In the genomic region with DNA sequence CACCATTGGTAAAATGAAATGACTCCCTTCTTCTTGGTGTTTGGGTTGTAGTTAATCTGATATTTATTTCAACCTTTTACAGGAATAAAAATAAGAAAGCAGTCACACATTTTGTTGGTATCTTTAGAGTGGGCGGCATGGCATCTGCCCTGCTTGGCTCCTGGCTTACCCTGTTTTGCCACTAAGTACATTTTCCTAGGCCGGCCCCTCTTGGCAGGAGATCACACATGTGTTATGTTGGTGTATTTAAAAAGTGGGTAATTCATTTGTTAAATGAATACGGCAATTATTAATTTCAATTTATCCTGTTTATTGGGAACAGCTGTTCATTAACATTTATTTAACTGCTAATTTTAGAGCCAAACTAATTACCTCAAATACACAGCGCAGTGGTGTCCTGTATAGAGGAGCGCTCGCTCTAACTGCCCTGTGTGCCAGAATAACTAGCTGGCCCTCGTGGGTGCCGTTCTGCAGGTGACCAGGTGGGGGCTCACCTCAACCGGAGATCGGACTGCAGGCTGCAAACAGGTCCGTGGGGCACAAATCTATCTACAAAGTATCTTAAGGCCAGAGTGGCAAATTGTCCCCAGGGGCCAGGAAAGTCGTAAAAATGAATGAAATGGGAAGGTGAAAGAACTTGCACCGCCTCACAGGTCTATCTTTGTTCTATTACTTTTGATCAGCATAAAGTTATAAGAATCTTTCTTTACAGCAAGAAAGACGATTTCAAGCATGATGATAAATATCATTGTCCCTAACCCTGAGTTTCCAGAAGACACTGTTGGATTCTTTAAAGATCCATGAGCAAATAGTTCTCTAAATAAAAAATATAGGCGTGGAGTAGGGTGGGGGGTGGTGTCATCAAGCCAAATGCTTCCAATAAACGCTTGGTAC, we compare ENCODE assay signal across 8 cellular contexts. TPM values are rescaled to one million over a fixed set of nuclear protein-coding genes. Genes with fewer than 3 reads are reported as not detected.
A peak's percentile ranks its signal among the peaks of the same experiment; 100 is the strongest.
DNase-seq lines count a peak whose midpoint lies in the region; ATAC-seq and TF ChIP-seq lines count a peak whose summit lies in the region.

No MANE protein-coding gene starts in this region.

- no peak overlapping the region for H3K14ac ChIP-seq in mesenchymal stem cell (ENCODE audit: low read length in 2 of 2)

- no peaks in the 10 kb centered on the region for H3K9me3 ChIP-seq in mesenchymal stem cell (ENCODE audit: control insufficient read depth, low read length)

- WGBS in mesenchymal stem cell: 36% methylated on average over 12 of the region's 16 CpGs

- no peak overlapping the region for H3K4me3 ChIP-seq in mesenchymal stem cell (ENCODE audit: insufficient read depth in 1 of 2, low read depth in 1 of 2, low read length in 2 of 2)

- H3K23ac ChIP-seq in mesenchymal stem cell (ENCODE audit: low read length in 2 of 2): no peak overlapping the region

- H3K36me3 ChIP-seq in mesenchymal stem cell (ENCODE audit: control insufficient read depth in 1 of 2, insufficient read depth in 2 of 2, low read depth in 1 of 2, low read length in 2 of 2): no peaks in the 10 kb centered on the region

- no peaks in the 10 kb centered on the region for H3K36me3 Mint-ChIP-seq in CD14-positive monocyte

- no peak overlapping the region for H2BK120ac ChIP-seq in mesenchymal stem cell (ENCODE audit: low read depth, low read length)

- no peak overlapping the region for H4K91ac ChIP-seq in mesenchymal stem cell (ENCODE audit: low read length)

- DNase-seq in CD14-positive monocyte (ENCODE audit: low spot score): no peak
- DNase-seq in GM19238 (ENCODE audit: insufficient read length, low spot score): peak; percentile 51
- DNase-seq in NCI-H345 (lab: John Stamatoyannopoulos, UW): peak; percentile 75
- peak; percentile 63 for DNase-seq in activated CD4-positive, alpha-beta T cell treated with anti-CD3 and anti-CD28 coated beads, Interleukin-2, amount 50 U/mL, for 1 hour
- peak; percentile 77 for DNase-seq in dermis blood vessel endothelial cell
- DNase-seq in mesenchymal stem cell: peak; percentile 48
- peak; percentile 39 to 52 for DNase-seq in stimulated activated CD8-positive, alpha-beta memory T cell treated with anti-CD3 and anti-CD28 coated beads, Interleukin-2, amount 100 ng/mL, for 48 hours (ENCODE audit: low read depth in 2 of 2)

- peaks cover 2 to 3% of the 10 kb centered on the region in 2 experiments for H3K27me3 ChIP-seq in mesenchymal stem cell (ENCODE audit: control insufficient read depth in 1 of 2, insufficient read depth in 1 of 2, low read length in 2 of 2)

- no peaks in the 10 kb centered on the region for H3K4me1 ChIP-seq in mesenchymal stem cell (ENCODE audit: control insufficient read depth, insufficient read depth, low read depth, low read length)

- peaks cover 5 to 12% (median 6%) of the 10 kb centered on the region in 3 donors for H3K27me3 Mint-ChIP-seq in CD14-positive monocyte (ENCODE audit: low read depth in 3 of 3)

- H3K27ac Mint-ChIP-seq in CD14-positive monocyte: no peak overlapping the region

- no peak overlapping the region for H2BK15ac ChIP-seq in mesenchymal stem cell (ENCODE audit: low read depth, poor library complexity, severe bottlenecking)

- ATAC-seq in HG03175 (IDR thresholded peaks at IDR 0.05; ENCODE audit: unreplicated experiment): peak; percentile 97

- H2BK5ac ChIP-seq in mesenchymal stem cell (ENCODE audit: low read depth, low read length, poor library complexity, severe bottlenecking): no peak overlapping the region

- no peak overlapping the region for H4K8ac ChIP-seq in mesenchymal stem cell (ENCODE audit: low read length)

- H3K79me1 ChIP-seq in mesenchymal stem cell (replicated peaks; ENCODE audit: low read length, poor library complexity, severe bottlenecking): no peaks in the 10 kb centered on the region

- H3K4me3 Mint-ChIP-seq in CD14-positive monocyte: no peak overlapping the region

- intact Hi-C loops in CD14-positive monocyte (cut with micrococcal nuclease): no loop called here

- no peak overlapping the region for H2BK12ac ChIP-seq in mesenchymal stem cell (ENCODE audit: low read length in 2 of 2)

- H3K18ac ChIP-seq in mesenchymal stem cell (ENCODE audit: low read depth in 1 of 2, low read length in 2 of 2): no peak overlapping the region

- H3K4me1 Mint-ChIP-seq in CD14-positive monocyte: peaks cover 2% of the 10 kb centered on the region

- H3K27ac ChIP-seq in mesenchymal stem cell (ENCODE audit: low read length, poor library complexity, severe bottlenecking): no peak overlapping the region

- no peak overlapping the region for H3K4me2 ChIP-seq in mesenchymal stem cell (ENCODE audit: low read length, poor library complexity, severe bottlenecking)

- TF ChIP-seq CTCF in CD14-positive monocyte (IDR thresholded peaks at IDR 0.05): peak; percentile 74

- no peak overlapping the region for H3K9ac ChIP-seq in mesenchymal stem cell (ENCODE audit: low read length)

- no peaks in the 10 kb centered on the region for H3K9me3 Mint-ChIP-seq in CD14-positive monocyte

- H3K4ac ChIP-seq in mesenchymal stem cell (ENCODE audit: low read depth in 1 of 2, low read length in 2 of 2): no peak overlapping the region

- no peak overlapping the region for H2AK5ac ChIP-seq in mesenchymal stem cell (ENCODE audit: low read length, severe bottlenecking)

- H2AFZ ChIP-seq in mesenchymal stem cell (ENCODE audit: low read depth, low read length): no peak overlapping the region

RNA-seq across cellular contexts. Expression of gene GPR151, which starts 26.2 kb away (rescaled TPM):
- polyA plus RNA-seq in CD14-positive monocyte: not detected
- total RNA-seq in dermis blood vessel endothelial cell: not detected in 2 replicates
- not detected for polyA plus RNA-seq in mesenchymal stem cell (2013, experiment 1 of 2)
- polyA plus RNA-seq in mesenchymal stem cell (2013, experiment 2 of 2): not detected
